ENCODE assay signal across 8 cellular contexts in the genomic region with DNA sequence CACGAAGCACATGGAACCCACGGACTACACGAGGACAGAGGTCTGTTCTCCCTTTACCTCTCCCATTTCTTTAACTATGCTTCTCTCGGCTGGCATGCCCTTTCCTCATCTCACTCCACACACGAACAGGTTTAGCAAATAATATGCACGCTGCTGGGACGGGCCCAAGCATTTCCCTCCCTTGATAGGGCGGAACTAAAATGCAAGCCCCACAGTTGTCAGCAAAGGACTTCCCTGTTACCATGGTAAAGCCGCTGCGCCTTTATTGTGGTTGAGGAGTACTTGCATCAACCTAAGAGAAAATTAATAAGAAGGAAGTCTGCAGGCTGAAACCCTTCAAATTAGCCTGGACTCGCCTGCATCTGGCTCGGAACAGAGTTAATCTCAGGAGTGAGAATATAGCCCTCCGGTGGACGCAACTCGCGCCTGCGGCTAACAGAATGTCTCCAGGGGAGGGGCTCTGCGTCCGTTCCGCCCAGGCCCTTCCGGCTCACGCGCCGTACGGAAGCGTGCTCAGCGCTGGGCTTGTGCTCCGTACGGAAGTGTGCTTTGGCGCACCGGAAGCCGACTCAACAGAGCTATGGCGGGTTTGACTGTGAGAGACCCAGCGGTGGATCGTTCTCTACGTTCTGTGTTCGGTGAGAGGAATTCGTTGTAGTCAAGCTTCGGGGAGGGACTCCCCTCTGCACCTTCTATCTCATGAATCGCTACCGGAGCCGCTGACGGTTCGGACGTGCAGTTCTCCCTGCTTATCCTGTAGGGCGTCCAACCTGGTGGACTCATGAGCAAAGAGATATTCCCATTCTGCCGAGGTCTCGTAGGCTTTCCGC. TPM values are rescaled to one million over a fixed set of nuclear protein-coding genes. Genes with fewer than 3 reads are reported as not detected.
DNase-seq lines count a peak whose midpoint lies in the region; ATAC-seq and TF ChIP-seq lines count a peak whose summit lies in the region.

A gene with protein sequence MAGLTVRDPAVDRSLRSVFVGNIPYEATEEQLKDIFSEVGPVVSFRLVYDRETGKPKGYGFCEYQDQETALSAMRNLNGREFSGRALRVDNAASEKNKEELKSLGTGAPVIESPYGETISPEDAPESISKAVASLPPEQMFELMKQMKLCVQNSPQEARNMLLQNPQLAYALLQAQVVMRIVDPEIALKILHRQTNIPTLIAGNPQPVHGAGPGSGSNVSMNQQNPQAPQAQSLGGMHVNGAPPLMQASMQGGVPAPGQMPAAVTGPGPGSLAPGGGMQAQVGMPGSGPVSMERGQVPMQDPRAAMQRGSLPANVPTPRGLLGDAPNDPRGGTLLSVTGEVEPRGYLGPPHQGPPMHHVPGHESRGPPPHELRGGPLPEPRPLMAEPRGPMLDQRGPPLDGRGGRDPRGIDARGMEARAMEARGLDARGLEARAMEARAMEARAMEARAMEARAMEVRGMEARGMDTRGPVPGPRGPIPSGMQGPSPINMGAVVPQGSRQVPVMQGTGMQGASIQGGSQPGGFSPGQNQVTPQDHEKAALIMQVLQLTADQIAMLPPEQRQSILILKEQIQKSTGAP (plus strand): TSS at position 555 of the 830 bp plus-strand sequence. CDS start 26 bp downstream, at position 581.

- H3K9me3 ChIP-seq in SK-N-MC (ENCODE audit: low read depth, low read length) (no peaks in the 10 kb centered on the region), testis (no peaks in the 10 kb centered on the region)

- H3K4me3 ChIP-seq in GM08714 (ENCODE audit: low read length) (peak within 1 kb of the TSS; percentile 79), SK-N-MC (peak within 1 kb of the TSS; percentile 87), testis (peak within 1 kb of the TSS; percentile 57 to 71)

- intact Hi-C loops in testis (cut with DNase I; ENCODE audit: low total_unique reads): no loop called here

- peaks cover 3% of the 10 kb centered on the region for H3K27me3 Mint-ChIP-seq in HFFc6 (ENCODE audit: insufficient read depth)
- peaks cover under 1% of the 10 kb centered on the region for H3K27me3 Mint-ChIP-seq in activated naive CD4-positive, alpha-beta T cell treated with anti-CD3 and anti-CD28 coated beads, Interleukin-2, amount 10 ng/mL, durations not matched to agents 7 days and 5 days

- H3K27ac Mint-ChIP-seq in HFFc6: peak within 1 kb of the TSS; percentile 86
- H3K27ac Mint-ChIP-seq in activated naive CD4-positive, alpha-beta T cell treated with anti-CD3 and anti-CD28 coated beads, Interleukin-2, amount 10 ng/mL, durations not matched to agents 7 days and 5 days: peak within 1 kb of the TSS; percentile 85

- TF ChIP-seq CTCF in HFFc6 (IDR thresholded peaks at IDR 0.05) (no peak; the same call in 1 of the 2 replicates), omental fat pad (IDR thresholded peaks at IDR 0.05) (no peak), testis (IDR thresholded peaks at IDR 0.05) (no peak)

- H3K27ac ChIP-seq in SK-N-MC (peak within 1 kb of the TSS; percentile 59; the same call in 1 of the 2 replicates), testis (no peak within 1 kb of the TSS)

- peaks cover 7% of the 10 kb centered on the region for H3K4me1 Mint-ChIP-seq in HFFc6 (ENCODE audit: low read depth)
- H3K4me1 Mint-ChIP-seq in activated naive CD4-positive, alpha-beta T cell treated with anti-CD3 and anti-CD28 coated beads, Interleukin-2, amount 10 ng/mL, durations not matched to agents 7 days and 5 days: peaks cover 13% of the 10 kb centered on the region

- H3K36me3 Mint-ChIP-seq in HFFc6 (ENCODE audit: low read depth): no peaks in the 10 kb centered on the region; the same call in 1 of the 2 replicates
- peaks cover 16% of the 10 kb centered on the region for H3K36me3 Mint-ChIP-seq in activated naive CD4-positive, alpha-beta T cell treated with anti-CD3 and anti-CD28 coated beads, Interleukin-2, amount 10 ng/mL, durations not matched to agents 7 days and 5 days

- H3K36me3 ChIP-seq in SK-N-MC (ENCODE audit: insufficient read depth, low read length) (peaks cover 25% of the 10 kb centered on the region; the same call in 1 of the 2 replicates), testis (ENCODE audit: low read depth, missing control alignments) (no peaks in the 10 kb centered on the region)

- H3K27me3 ChIP-seq in testis: no peaks in the 10 kb centered on the region

- TF ChIP-seq POLR2A in testis (IDR thresholded peaks at IDR 0.05): no peak

- peak within 1 kb of the TSS; percentile 85 for H3K9ac ChIP-seq in SK-N-MC (ENCODE audit: insufficient read length)

- CTCF ChIA-PET in activated naive CD4-positive, alpha-beta T cell treated with anti-CD3 and anti-CD28 coated beads, Interleukin-2, amount 10 ng/mL, durations not matched to agents 7 days and 5 days (lab: Charles Lee): interaction anchor here (1.2 kb wide), 1 partner anchor 11 kb away, joined by 3 read pairs; no protein-coding TSS in a partner anchor

- ATAC-seq in omental fat pad (ENCODE audit: low FRiP score): peak; percentile 96

- peak within 1 kb of the TSS; percentile 91 for H3K4me3 Mint-ChIP-seq in HFFc6
- peak within 1 kb of the TSS; percentile 82 for H3K4me3 Mint-ChIP-seq in activated naive CD4-positive, alpha-beta T cell treated with anti-CD3 and anti-CD28 coated beads, Interleukin-2, amount 10 ng/mL, durations not matched to agents 7 days and 5 days

- H3K4me1 ChIP-seq in testis: no peaks in the 10 kb centered on the region

- 0% methylated on average over 10 to 30 of the region's 49 CpGs for WGBS in testis, 2 donors

- peak; percentile 69 for DNase-seq in HFFc6
- DNase-seq in NAMALWA (ENCODE audit: low spot score): peak; percentile 89
- DNase-seq in SK-N-MC (ENCODE audit: low read depth, low spot score): peak; percentile 70
- peak; percentile 85 for DNase-seq in activated naive CD4-positive, alpha-beta T cell treated with anti-CD3 and anti-CD28 coated beads, Interleukin-2, amount 10 ng/mL, durations not matched to agents 7 days and 5 days
- peak; percentile 36 for DNase-seq in glomerular endothelial cell (ENCODE audit: extremely low read depth, low read depth, low spot score)
- no peak for DNase-seq in omental fat pad (ENCODE audit: low spot score)
- DNase-seq in testis: peak; percentile 90

- H3K9me3 Mint-ChIP-seq in HFFc6: no peaks in the 10 kb centered on the region
- no peaks in the 10 kb centered on the region for H3K9me3 Mint-ChIP-seq in activated naive CD4-positive, alpha-beta T cell treated with anti-CD3 and anti-CD28 coated beads, Interleukin-2, amount 10 ng/mL, durations not matched to agents 7 days and 5 days

RNA-seq across cellular contexts. Expression of the gene that starts here (rescaled TPM):
- 10 to 100 TPM; 17.4 to 25.7 (median 24.5) TPM for total RNA-seq in HFFc6 (2021; fragmentation: NEBNext Ultra II Directional; extraction: Animal tissue kit (Norgen Biotek cat#: 25700))
- total RNA-seq in glomerular endothelial cell: 17.9 and 23.5 TPM in 2 replicates
- total RNA-seq in omental fat pad: 10 to 100 TPM in 2 of 4 donors, 1 to 10 TPM in 2; 7.8 to 10.1 (median 9.8) TPM
- total RNA-seq in testis: 10 to 100 TPM; 42.2 to 44.4 TPM
- 33.2 TPM for polyA plus RNA-seq in testis (ENCODE audit: insufficient read depth, low read depth, low replicate concordance)
